In the genomic region with DNA sequence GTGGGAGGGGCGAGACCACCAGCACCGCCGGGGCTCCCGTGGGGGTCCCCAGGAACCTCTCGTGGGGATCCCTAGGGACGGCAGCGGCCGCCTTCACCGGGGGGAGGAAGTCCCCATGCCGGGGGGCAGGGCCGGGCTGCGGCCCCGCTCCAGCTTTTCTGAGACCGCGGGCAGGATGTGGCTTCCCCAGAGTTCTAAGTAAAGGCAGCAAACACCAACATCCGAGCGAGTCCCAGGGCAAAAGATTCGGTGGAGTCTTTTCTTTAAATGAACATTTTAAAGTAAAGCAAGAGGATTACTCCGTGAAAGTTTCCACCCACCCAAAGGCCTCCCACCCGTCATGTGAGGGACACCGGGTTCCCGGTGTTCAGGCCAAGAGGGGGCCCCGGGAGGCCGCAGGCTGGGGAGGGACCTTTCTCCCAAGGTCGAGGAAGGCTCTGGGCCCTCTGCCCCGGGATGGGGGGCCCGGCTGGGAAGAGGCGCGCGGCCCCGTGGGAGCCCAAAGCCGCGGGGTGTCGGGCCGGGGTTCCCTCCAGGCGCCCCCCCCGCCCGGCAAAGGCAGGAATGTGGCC, we compare ENCODE assay signal across 8 cellular contexts. TPM values are rescaled to one million over a fixed set of nuclear protein-coding genes. Genes with fewer than 3 reads are reported as not detected.
DNase-seq lines count a peak whose midpoint lies in the region; ATAC-seq, FAIRE-seq and TF ChIP-seq lines count a peak whose summit lies in the region.

No MANE protein-coding gene starts in this region.

- peak overlapping the region in 5 of 6 donors; percentile 12 to 82 (median 76) for H3K27ac Mint-ChIP-seq in immature natural killer cell

- peak; percentile 35; the same call in 1 of the 2 replicates for ATAC-seq in PC-3
- no peak for ATAC-seq in GM19395 (IDR thresholded peaks at IDR 0.05; ENCODE audit: unreplicated experiment)

- FAIRE-seq in GM18507 (lab: Jason Lieb, UNC): no peak
- FAIRE-seq in D721Med (lab: Jason Lieb, UNC): no peak

- H2AFZ ChIP-seq in PC-3 (ENCODE audit: low read length): peak overlapping the region; percentile 72; the same call in 1 of the 2 replicates

- no peak for TF ChIP-seq CTCF in PC-3 (conservative IDR thresholded peaks at IDR 0.05; ENCODE audit: low read depth, low read length)
- TF ChIP-seq CTCF in D721Med (IDR thresholded peaks at IDR 0.05; ENCODE audit: insufficient read depth, missing control alignments): no peak

- H3K9me3 ChIP-seq in PC-3 (ENCODE audit: low read length): no peaks in the 10 kb centered on the region

- no peak overlapping the region for H3K27ac ChIP-seq in PC-3 (ENCODE audit: low read length)

- H3K9me3 Mint-ChIP-seq in immature natural killer cell: no peaks in the 10 kb centered on the region

- H4K20me1 ChIP-seq in PC-3 (ENCODE audit: low read length): no peaks in the 10 kb centered on the region

- H3K9ac ChIP-seq in PC-3 (ENCODE audit: low read length): no peak overlapping the region

- H3K9me2 ChIP-seq in PC-3 (replicated peaks; ENCODE audit: low read length): no peaks in the 10 kb centered on the region

- H3K4me1 Mint-ChIP-seq in immature natural killer cell: peaks cover 6% of the 10 kb centered on the region in 2 donors

- CTCF ChIA-PET in PC-3 (lab: Charles Lee): no interaction called here

- no peaks in the 10 kb centered on the region for H3F3A ChIP-seq in PC-3 (ENCODE audit: low read length, unreplicated experiment)

- H3K4me3 ChIP-seq in PC-3 (ENCODE audit: low read length): peak overlapping the region; percentile 56

- H3K36me3 ChIP-seq in PC-3 (ENCODE audit: low read depth, low read length): no peaks in the 10 kb centered on the region

- H3K27me3 Mint-ChIP-seq in immature natural killer cell (ENCODE audit: low read depth in 3 of 3): peaks cover 12 to 15% (median 13%) of the 10 kb centered on the region in 3 donors

- 0 out of 2 replicates have a peak, but pooled peaks cover 6% of the 10 kb centered on the region for H3K4me1 ChIP-seq in PC-3 (ENCODE audit: insufficient read depth, low read length)

- H3K4me2 ChIP-seq in PC-3 (ENCODE audit: low read length): peak overlapping the region; percentile 85

- peaks cover 14% of the 10 kb centered on the region for H3K27me3 ChIP-seq in PC-3 (ENCODE audit: low read length)

- no peaks in the 10 kb centered on the region for H3K36me3 Mint-ChIP-seq in immature natural killer cell

- no TSS peak for BruUV-seq in PC-3 (replicated peaks; lab: Mats Ljungman, UMichigan)

- POLR2A ChIA-PET in PC-3 (lab: Charles Lee; ENCODE audit: unreplicated experiment): no interaction called here

- no peaks in the 10 kb centered on the region for H3K79me2 ChIP-seq in PC-3 (ENCODE audit: low read length)

- H3K4me3 Mint-ChIP-seq in immature natural killer cell: peak overlapping the region; percentile 86 to 90 (median 86)

- intact Hi-C loops in PC-3 (cut with micrococcal nuclease): no loop called here

- DNase-seq in GM18507 (ENCODE audit: extremely low spot score, insufficient read length, low read depth): peak; percentile 45
- no peak for DNase-seq in PC-3
- peak; percentile 45 for DNase-seq in amniotic epithelial cell (ENCODE audit: low read depth)
- peak; percentile 66 to 68 (median 67) for DNase-seq in immature natural killer cell
- peak; percentile 25 for DNase-seq in stimulated activated CD4-positive, alpha-beta T cell treated with anti-CD3 and anti-CD28 coated beads, Interleukin-2, amount 100 ng/mL, for 4 hours (ENCODE audit: low read depth)
- DNase-seq in D721Med (ENCODE audit: insufficient read length, low spot score): no peak
- no peak for DNase-seq in NCI-H146 treated with DMSO at 0.1 percent for 48 hours (lab: John Stamatoyannopoulos, UW; ENCODE audit: unreplicated experiment)

RNA-seq across cellular contexts. Expression of a gene that starts 44.1 kb away (rescaled TPM):
- total RNA-seq in PC-3 (2014; rRNA removed): 3.0 and 3.1 TPM in 2 replicates
- polyA plus RNA-seq in immature natural killer cell: 10 to 100 TPM in 2 of 3 donors, 1 to 10 TPM in 1; 7.0 to 16.4 (median 10.4) TPM

Comparison
In these comparisons a context has a peak if more than half of its experiments do, and no peak if none do; other contexts are left out.
1. DNase-seq: peak in GM18507 (single experiment), amniotic epithelial cell (single experiment), immature natural killer cell (3 of 3) and stimulated activated CD4-positive, alpha-beta T cell treated with anti-CD3 and anti-CD28 coated beads, Interleukin-2, amount 100 ng/mL, for 4 hours (single experiment); none in PC-3 (single experiment), D721Med (single experiment) and NCI-H146 treated with DMSO at 0.1 percent for 48 hours (single experiment).